Comparison of ENCODE assay signal across 4 cellular contexts in the genomic region with DNA sequence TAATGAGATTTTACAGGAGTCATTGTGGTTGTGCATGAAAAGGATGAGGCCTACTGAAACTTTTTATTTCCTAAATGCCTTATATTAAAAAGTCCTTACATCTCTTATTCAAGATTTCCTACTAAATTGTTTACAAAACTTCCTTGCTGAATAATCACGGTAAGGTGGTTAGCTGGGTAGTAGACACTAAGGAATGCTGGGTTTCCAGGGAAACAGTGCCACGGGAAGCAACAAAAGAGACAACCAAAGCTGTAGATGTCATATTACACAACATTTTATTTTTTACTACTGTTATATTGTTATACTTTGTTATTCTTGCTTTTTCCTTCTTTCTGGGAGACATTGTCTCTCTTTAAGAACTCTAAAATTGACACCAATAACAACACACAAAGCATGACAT. TPM values are rescaled to one million over a fixed set of nuclear protein-coding genes. Genes with fewer than 3 reads are reported as not detected.
"Had no signal": no experiment of that assay in that cellular context is flagged by ENCODE, and none has a peak within 500 bp of the region (broad histone marks: within the 10 kb centered on the region; RNA-seq: fewer than 3 reads in every experiment).

No MANE protein-coding gene starts in this region.

RNA-seq across cellular contexts. Expression of a gene that starts 36.1 kb away (rescaled TPM):
- total RNA-seq: H9, HepG2, HT-29 had no signal
- polyA plus RNA-seq: HepG2, IgD-negative memory B cell had no signal
